1 cellular context compared by ENCODE assay signal in the genomic region with DNA sequence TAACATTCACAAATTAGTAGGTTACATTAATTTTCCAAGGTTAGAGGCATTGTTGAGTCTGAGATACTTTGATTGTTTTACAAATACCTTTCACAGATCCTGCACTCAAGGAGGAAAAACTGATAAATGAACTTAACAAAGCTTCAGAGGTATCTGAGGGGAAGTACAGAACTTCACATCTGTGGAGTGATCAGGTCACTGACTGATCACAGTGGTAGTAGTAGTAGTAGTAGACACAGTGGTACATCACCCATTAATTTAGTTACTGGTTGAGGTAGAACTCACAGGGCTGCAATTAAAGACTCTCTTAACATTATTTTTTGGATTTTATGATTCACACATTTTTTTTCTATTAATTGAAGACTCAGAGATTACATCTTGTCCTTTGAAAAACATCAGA.
TF ChIP-seq lines count a peak whose summit lies in the region.

No MANE protein-coding gene starts in this region.

TF ChIP-seq in IMR-90, 13 proteins besides CTCF, POLR2A, EP300 and RAD21:
- no peak for TF ChIP-seq CEBPB (IDR thresholded peaks at IDR 0.05; ENCODE audit: low read depth, low read length)
- TF ChIP-seq MAFK (IDR thresholded peaks at IDR 0.05; ENCODE audit: low read depth, low read length): no peak
- TF ChIP-seq RFX5 (IDR thresholded peaks at IDR 0.05; ENCODE audit: low read depth, low read length): no peak
- no peak for TF ChIP-seq MXI1 (IDR thresholded peaks at IDR 0.05; ENCODE audit: borderline replicate concordance, low read depth, low read length)
- TF ChIP-seq BHLHE40 (IDR thresholded peaks at IDR 0.05; ENCODE audit: low read depth, low read length): no peak
- no peak for TF ChIP-seq CHD1 (IDR thresholded peaks at IDR 0.05; ENCODE audit: low read depth, low read length)
- TF ChIP-seq, protein P1, sequence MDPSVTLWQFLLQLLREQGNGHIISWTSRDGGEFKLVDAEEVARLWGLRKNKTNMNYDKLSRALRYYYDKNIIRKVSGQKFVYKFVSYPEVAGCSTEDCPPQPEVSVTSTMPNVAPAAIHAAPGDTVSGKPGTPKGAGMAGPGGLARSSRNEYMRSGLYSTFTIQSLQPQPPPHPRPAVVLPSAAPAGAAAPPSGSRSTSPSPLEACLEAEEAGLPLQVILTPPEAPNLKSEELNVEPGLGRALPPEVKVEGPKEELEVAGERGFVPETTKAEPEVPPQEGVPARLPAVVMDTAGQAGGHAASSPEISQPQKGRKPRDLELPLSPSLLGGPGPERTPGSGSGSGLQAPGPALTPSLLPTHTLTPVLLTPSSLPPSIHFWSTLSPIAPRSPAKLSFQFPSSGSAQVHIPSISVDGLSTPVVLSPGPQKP (IDR thresholded peaks at IDR 0.05; ENCODE audit: borderline replicate concordance, low read depth, low read length): no peak
- TF ChIP-seq FOS (IDR thresholded peaks at IDR 0.05; ENCODE audit: low read depth, low read length): no peak
- TF ChIP-seq NFE2L2 (IDR thresholded peaks at IDR 0.05; ENCODE audit: low read depth, low read length): no peak
- TF ChIP-seq MAZ (IDR thresholded peaks at IDR 0.05; ENCODE audit: borderline replicate concordance, low read depth, low read length): no peak
- no peak for TF ChIP-seq SMC3 (IDR thresholded peaks at IDR 0.05; ENCODE audit: low read depth, low read length)
- TF ChIP-seq RCOR1 (IDR thresholded peaks at IDR 0.05; ENCODE audit: insufficient replicate concordance, low read length): no peak
- TF ChIP-seq, protein P2, sequence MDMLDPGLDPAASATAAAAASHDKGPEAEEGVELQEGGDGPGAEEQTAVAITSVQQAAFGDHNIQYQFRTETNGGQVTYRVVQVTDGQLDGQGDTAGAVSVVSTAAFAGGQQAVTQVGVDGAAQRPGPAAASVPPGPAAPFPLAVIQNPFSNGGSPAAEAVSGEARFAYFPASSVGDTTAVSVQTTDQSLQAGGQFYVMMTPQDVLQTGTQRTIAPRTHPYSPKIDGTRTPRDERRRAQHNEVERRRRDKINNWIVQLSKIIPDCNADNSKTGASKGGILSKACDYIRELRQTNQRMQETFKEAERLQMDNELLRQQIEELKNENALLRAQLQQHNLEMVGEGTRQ (IDR thresholded peaks at IDR 0.05; ENCODE audit: low read depth, low read length): no peak
